27 cellular contexts compared by ENCODE assay signal in genomic region chr3:32643816-32644215, GRCh38. TPM values are rescaled to one million over a fixed set of nuclear protein-coding genes. Genes with fewer than 3 reads are reported as not detected.
DNase-seq lines count a peak whose midpoint lies in the region; ATAC-seq, FAIRE-seq and TF ChIP-seq lines count a peak whose summit lies in the region.
"Had no signal": no experiment of that assay in that cellular context is flagged by ENCODE, and none has a peak within 500 bp of the region (broad histone marks: within the 10 kb centered on the region; RNA-seq: fewer than 3 reads in every experiment).

No MANE protein-coding gene starts in this region.

- H3K4ac ChIP-seq in H1 (replicated peaks; ENCODE audit: insufficient read length, low read depth, low read length) = no peak overlapping the region
- H3K4ac ChIP-seq in mesendoderm (ENCODE audit: low read depth, low read length) = no peak overlapping the region

- no peak overlapping the region for H3K56ac ChIP-seq in H1 (replicated peaks; ENCODE audit: insufficient read length, low read depth, low read length)
- H3K56ac ChIP-seq in mesendoderm (ENCODE audit: low read length) = no peak overlapping the region

- no peak for FAIRE-seq in H1 (lab: Jason Lieb, UNC)
- FAIRE-seq: GM12891, GM18507 had no signal

- DNase-seq in GM23338 (ENCODE audit: low spot score) (peak; percentile 20), WTC11 (ENCODE audit: low spot score) (no peak), H1 (ENCODE audit: low read depth in 1 of 2, low spot score in 2 of 2) (no peak), mesendoderm (peak; percentile 10), GM13976 (ENCODE audit: low spot score) (no peak), GF-D8 (lab: John Stamatoyannopoulos, UW) (no peak)
- DNase-seq in activated naive CD4-positive, alpha-beta T cell treated with anti-CD3 and anti-CD28 coated beads for 36 hours = no peak
- DNase-seq: 8988T; ACHN; BE2C; C1 segment of cervical spinal cord; CD4-positive, alpha-beta memory T cell; CD4-positive, CD25-positive, alpha-beta regulatory T cell; CD8-positive, alpha-beta memory T cell; COR-L47; DMS 273 treated with DMSO at 0.1 percent for 48 hours; DMS153; DMS53; DMS79; DND-41; EL; GDM1 had no signal

- H3K18ac ChIP-seq in H1 (ENCODE audit: extremely low read depth, low read length) (no peak overlapping the region), mesendoderm (ENCODE audit: low read length) (no peak overlapping the region)

- H3K23me2 ChIP-seq in H1 (ENCODE audit: low read depth, low read length) = no peaks in the 10 kb centered on the region

- CTCF ChIA-PET in WTC11 (lab: Charles Lee) (interaction anchor here (0.7 to 1.3 kb wide), 2 partner anchors 134 to 269 kb away, joined by 3 read pairs; no protein-coding TSS in a partner anchor), H1 (lab: Charles Lee; ENCODE audit: partially characterized antibody) (interaction anchor here (0.7 to 1.5 kb wide), 6 partner anchors 8 to 203 kb away, joined by 3 to 4 read pairs (median 3); no protein-coding TSS in a partner anchor)
- CTCF ChIA-PET in activated naive CD4-positive, alpha-beta T cell treated with anti-CD3 and anti-CD28 coated beads for 36 hours (lab: Charles Lee) = no interaction called here

- H3K27me3 Mint-ChIP-seq in GM23338 (ENCODE audit: insufficient read depth, low read depth, poor library complexity) = peaks cover 5% of the 10 kb centered on the region
- H3K27me3 Mint-ChIP-seq in WTC11 (ENCODE audit: low read depth) = no peaks in the 10 kb centered on the region
- H3K27me3 Mint-ChIP-seq in activated naive CD4-positive, alpha-beta T cell treated with anti-CD3 and anti-CD28 coated beads for 36 hours (ENCODE audit: low read depth) = no peaks in the 10 kb centered on the region

- TF ChIP-seq POLR2A in H1 (IDR thresholded peaks at IDR 0.05; ENCODE audit: control extremely low read depth in 1 of 2, low read depth in 2 of 2, low read length in 2 of 2) = no peak

- 0 out of 2 replicates have a peak overlapping the region, but pooled peaks have one; percentile 64 for H2BK20ac ChIP-seq in H1 (ENCODE audit: low read length)

- H3K4me2 ChIP-seq in GM23338 (no peak overlapping the region), H1 (ENCODE audit: insufficient read depth in 1 of 2, low read depth in 2 of 2, low read length in 2 of 2) (no peak overlapping the region), mesendoderm (ENCODE audit: low read length) (no peak overlapping the region)
- H3K4me2 ChIP-seq: BLaER1 had no signal

- H2AK5ac ChIP-seq in H1 (ENCODE audit: low read depth, low read length) (no peak overlapping the region), mesendoderm (ENCODE audit: low read length) (no peak overlapping the region)

- H2AFZ ChIP-seq in GM23338 = peak overlapping the region; percentile 95
- peak overlapping the region; percentile 92 for H2AFZ ChIP-seq in H1 (ENCODE audit: low read length)

- no peak overlapping the region for H2BK120ac ChIP-seq in H1 (replicated peaks; ENCODE audit: low read depth, low read length)
- H2BK120ac ChIP-seq in mesendoderm (ENCODE audit: low read depth, low read length) = no peak overlapping the region

- H3K79me1 ChIP-seq in H1 (ENCODE audit: low read depth, low read length) = no peaks in the 10 kb centered on the region
- no peaks in the 10 kb centered on the region for H3K79me1 ChIP-seq in mesendoderm (ENCODE audit: low read length)

- no peaks in the 10 kb centered on the region for H3K27me3 ChIP-seq in GM23338 (ENCODE audit: insufficient read depth)
- H3K27me3 ChIP-seq in H1 (replicated peaks in 1 of 4; ENCODE audit: control insufficient read depth in 3 of 4, extremely low read depth in 1 of 4, insufficient read depth in 3 of 4, low read length in 3 of 4) = no peaks in the 10 kb centered on the region
- no peaks in the 10 kb centered on the region for H3K27me3 ChIP-seq in mesendoderm (ENCODE audit: insufficient read depth, low read length, poor library complexity)
- H3K27me3 ChIP-seq: BE2C, BLaER1 had no signal

- H3K4me3 ChIP-seq in GM23338 (no peak overlapping the region), H1 (ENCODE audit: extremely low read depth in 1 of 4, insufficient read depth in 2 of 4, low read depth in 3 of 4, low read length in 4 of 4) (no peak overlapping the region), mesendoderm (ENCODE audit: low read length) (no peak overlapping the region)
- H3K4me3 ChIP-seq: BLaER1 had no signal

- H3K9ac ChIP-seq in H1 (replicated peaks in 1 of 4; ENCODE audit: extremely low read depth in 1 of 4, low read depth in 3 of 4, low read length in 3 of 4) (no peak overlapping the region), mesendoderm (ENCODE audit: low read length) (no peak overlapping the region)
- H3K9ac ChIP-seq: BLaER1 had no signal

- in situ Hi-C loops in GM13976 (cut with MboI; ENCODE audit: low sequenced_read_pairs, unreplicated experiment) = no loop called here

- intact Hi-C loops in activated naive CD4-positive, alpha-beta T cell treated with anti-CD3 and anti-CD28 coated beads for 36 hours (cut with micrococcal nuclease) = no loop called here

- H3K14ac ChIP-seq in H1 (ENCODE audit: insufficient read length) = no peak overlapping the region

- H4K8ac ChIP-seq in H1 (ENCODE audit: extremely low read depth, insufficient read depth, low read length) (no peak overlapping the region), mesendoderm (ENCODE audit: low read depth, low read length) (no peak overlapping the region)

- H4K91ac ChIP-seq in H1 (replicated peaks; ENCODE audit: insufficient read length, low read length) = no peak overlapping the region

- no peak overlapping the region for H2BK12ac ChIP-seq in H1 (ENCODE audit: low read depth, low read length)

- no peaks in the 10 kb centered on the region for H3K9me3 ChIP-seq in H1 (ENCODE audit: insufficient read depth in 2 of 2, low read depth in 1 of 2, low read length in 1 of 2)
- H3K9me3 ChIP-seq: BE2C, BLaER1 had no signal

- no peak for TF ChIP-seq EP300 in H1 (IDR thresholded peaks at IDR 0.05; ENCODE audit: borderline replicate concordance in 1 of 2, low read depth in 2 of 2, low read length in 2 of 2)

- H3K4me1 ChIP-seq in GM23338 (ENCODE audit: insufficient read depth) = no peaks in the 10 kb centered on the region
- no peaks in the 10 kb centered on the region for H3K4me1 ChIP-seq in H1 (replicated peaks in 1 of 4; ENCODE audit: control insufficient read depth in 3 of 4, insufficient read depth in 4 of 4, low read length in 3 of 4)
- no peaks in the 10 kb centered on the region for H3K4me1 ChIP-seq in mesendoderm (ENCODE audit: control insufficient read depth, low read depth, low read length)
- H3K4me1 ChIP-seq: BE2C, BLaER1 had no signal

- H4K5ac ChIP-seq in H1 (ENCODE audit: insufficient read length, low read depth, low read length) (no peak overlapping the region), mesendoderm (ENCODE audit: low read length) (no peak overlapping the region)

- H3K36me3 ChIP-seq in GM23338 (ENCODE audit: insufficient read depth) (no peaks in the 10 kb centered on the region), H1 (ENCODE audit: control insufficient read depth in 2 of 4, insufficient read depth in 4 of 4, low read length in 3 of 4) (no peaks in the 10 kb centered on the region), mesendoderm (ENCODE audit: control insufficient read depth, insufficient read depth, low read length) (no peaks in the 10 kb centered on the region)
- H3K36me3 ChIP-seq: BE2C, BLaER1 had no signal

- no peaks in the 10 kb centered on the region for H3F3A ChIP-seq in GM23338 (replicated peaks; ENCODE audit: low read depth)

- H3K27ac Mint-ChIP-seq in GM23338 (no peak overlapping the region), WTC11 (no peak overlapping the region)
- H3K27ac Mint-ChIP-seq in activated naive CD4-positive, alpha-beta T cell treated with anti-CD3 and anti-CD28 coated beads for 36 hours = no peak overlapping the region
- H3K27ac Mint-ChIP-seq: CD4-positive, alpha-beta memory T cell; CD4-positive, CD25-positive, alpha-beta regulatory T cell; CD8-positive, alpha-beta memory T cell had no signal

- POLR2A ChIA-PET in WTC11 (lab: Charles Lee) (interaction anchor here (1.0 kb wide), 1 partner anchor 141 kb away, joined by 4 read pairs; the partner anchor contains the start of gene CMTM6), H1 (lab: Charles Lee; ENCODE audit: partially characterized antibody) (interaction anchor here (0.8 to 1.4 kb wide), 2 partner anchors 12 to 74 kb away, joined by 3 read pairs; no protein-coding TSS in a partner anchor)

- H3K4me1 Mint-ChIP-seq in GM23338 (peaks cover 4% of the 10 kb centered on the region; the same call in 2 of the 3 replicates), WTC11 (peaks cover 6% of the 10 kb centered on the region)
- H3K4me1 Mint-ChIP-seq in activated naive CD4-positive, alpha-beta T cell treated with anti-CD3 and anti-CD28 coated beads for 36 hours (ENCODE audit: low read depth) = no peaks in the 10 kb centered on the region
- H3K4me1 Mint-ChIP-seq: CD14-positive monocyte; CD4-positive, alpha-beta memory T cell; CD4-positive, CD25-positive, alpha-beta regulatory T cell; CD8-positive, alpha-beta memory T cell had no signal

- H2BK15ac ChIP-seq in H1 (ENCODE audit: low read length) = no peak overlapping the region
- H2BK15ac ChIP-seq in mesendoderm (replicated peaks; ENCODE audit: low read depth) = no peak overlapping the region

- H3K27ac ChIP-seq in GM23338 (ENCODE audit: low read depth) (no peak overlapping the region), H1 (ENCODE audit: low read depth, low read length) (no peak overlapping the region), mesendoderm (ENCODE audit: low read depth, low read length) (no peak overlapping the region)
- H3K27ac ChIP-seq: BLaER1 had no signal

- no peak for TF ChIP-seq CTCF in GM23338 (conservative IDR thresholded peaks at IDR 0.05; ENCODE audit: low read depth in 2 of 2)
- no peak for TF ChIP-seq CTCF in WTC11 (IDR thresholded peaks at IDR 0.05)
- no peak for TF ChIP-seq CTCF in H1 (IDR thresholded peaks at IDR 0.05; ENCODE audit: control extremely low read depth in 1 of 3, insufficient read depth in 1 of 3, low read depth in 1 of 3, low read length in 3 of 3)
- no peak for TF ChIP-seq CTCF in GM13976 (IDR thresholded peaks at IDR 0.05; ENCODE audit: borderline replicate concordance, control extremely low read depth, extremely low read depth, insufficient read depth, missing control alignments)

- H3K9me3 Mint-ChIP-seq in GM23338 = no peaks in the 10 kb centered on the region; the same call in 2 of the 3 replicates
- H3K9me3 Mint-ChIP-seq in WTC11 = no peaks in the 10 kb centered on the region
- no peaks in the 10 kb centered on the region for H3K9me3 Mint-ChIP-seq in activated naive CD4-positive, alpha-beta T cell treated with anti-CD3 and anti-CD28 coated beads for 36 hours
- H3K9me3 Mint-ChIP-seq: CD4-positive, alpha-beta memory T cell; CD4-positive, CD25-positive, alpha-beta regulatory T cell; CD8-positive, alpha-beta memory T cell had no signal

- H3K9me2 ChIP-seq in GM23338 (ENCODE audit: insufficient read depth) = no peaks in the 10 kb centered on the region

- H3K36me3 Mint-ChIP-seq in GM23338 (ENCODE audit: low read depth) (no peaks in the 10 kb centered on the region), WTC11 (no peaks in the 10 kb centered on the region)
- no peaks in the 10 kb centered on the region for H3K36me3 Mint-ChIP-seq in activated naive CD4-positive, alpha-beta T cell treated with anti-CD3 and anti-CD28 coated beads for 36 hours (ENCODE audit: low read depth)
- H3K36me3 Mint-ChIP-seq: CD14-positive monocyte; CD4-positive, alpha-beta memory T cell; CD4-positive, CD25-positive, alpha-beta regulatory T cell; CD8-positive, alpha-beta memory T cell had no signal

- no peak overlapping the region for H3K23ac ChIP-seq in H1 (ENCODE audit: insufficient read length)
- no peak overlapping the region for H3K23ac ChIP-seq in mesendoderm (ENCODE audit: low read length)

- H2BK5ac ChIP-seq in H1 (ENCODE audit: low read depth, low read length) (no peak overlapping the region), mesendoderm (ENCODE audit: low read length) (no peak overlapping the region)

- H3K4me3 Mint-ChIP-seq in GM23338 = no peak overlapping the region
- no peak overlapping the region for H3K4me3 Mint-ChIP-seq in WTC11
- no peak overlapping the region for H3K4me3 Mint-ChIP-seq in activated naive CD4-positive, alpha-beta T cell treated with anti-CD3 and anti-CD28 coated beads for 36 hours
- H3K4me3 Mint-ChIP-seq: CD14-positive monocyte; CD4-positive, alpha-beta memory T cell; CD4-positive, CD25-positive, alpha-beta regulatory T cell; CD8-positive, alpha-beta memory T cell had no signal

- no peaks in the 10 kb centered on the region for H4K20me1 ChIP-seq in GM23338 (replicated peaks; ENCODE audit: insufficient read depth)
- H4K20me1 ChIP-seq in H1 (replicated peaks in 1 of 2; ENCODE audit: control insufficient read depth in 1 of 2, insufficient read depth in 2 of 2, low read length in 2 of 2) = no peaks in the 10 kb centered on the region
- H4K20me1 ChIP-seq: BLaER1 had no signal

- H3K79me2 ChIP-seq in GM23338 (replicated peaks; ENCODE audit: insufficient read depth) (no peaks in the 10 kb centered on the region), H1 (ENCODE audit: control insufficient read depth in 1 of 2, insufficient read depth in 2 of 2, low read length in 2 of 2) (no peaks in the 10 kb centered on the region), mesendoderm (ENCODE audit: control insufficient read depth, insufficient read depth, low read length) (no peaks in the 10 kb centered on the region)

- WGBS in H1 (ENCODE audit: extremely low coverage in 1 of 2, insufficient coverage in 1 of 2, insufficient read length in 1 of 2, insufficient replicate concordance in 2 of 2, low coverage in 1 of 2, low lambda C conversion rate in 2 of 2, missing lambda C conversion rate in 1 of 2), 2 experiments = 77% methylated on average over 4 of the region's 4 CpGs; no CpG with 5 or more reads in 1 of the 2 experiments
- WGBS in mesendoderm (ENCODE audit: extremely low coverage, insufficient coverage, low lambda C conversion rate) = no CpG with 5 or more reads among the region's 4 CpGs

- TF ChIP-seq RAD21 in H1 (IDR thresholded peaks at IDR 0.05 in 1 of 2, conservative IDR thresholded peaks at IDR 0.05 in 1 of 2; ENCODE audit: low read depth in 2 of 2, low read length in 2 of 2) = no peak

- peak; percentile 29; the same call in 1 of the 3 replicates for ATAC-seq in GM23338
- ATAC-seq in WTC11 = peak; percentile 55; the same call in 1 of the 2 replicates
- no peak for ATAC-seq in GM21390 (IDR thresholded peaks at IDR 0.05; ENCODE audit: unreplicated experiment)

RNA-seq across cellular contexts. Expression of gene CNOT10, which starts 41.2 kb away (rescaled TPM):
- total RNA-seq in GM23338 (2014; rRNA removed; shearing (Covaris generic)) = 46.9 and 58.1 TPM in 2 replicates
- polyA plus RNA-seq in GM23338 (2016; fragmentation: Nextera tagmentation; extraction: Ambion mirVana) (24.2 and 27.2 TPM in 2 replicates), H1 (2011; rRNA removed) (23.9 and 39.9 TPM in 2 replicates)
- total RNA-seq in WTC11 (2021) = 37.5 to 40.0 TPM (median 38.7 TPM) in 3 replicates
- 55.9 and 61.0 TPM in 2 replicates for total RNA-seq in H1 (2021; fragmentation: NEBNext Ultra II Directional; extraction: Animal tissue kit (Norgen Biotek cat#: 25700))
- polyA plus RNA-seq in H1 (2011; cell fraction: cytosol; rRNA removed) = 41.5 TPM
- polyA plus RNA-seq in H1 (2011; cell fraction: nucleus; rRNA removed) = 25.5 TPM
- polyA plus RNA-seq in H1 (2012, experiment 1 of 2) = 30.4 to 50.6 TPM (median 32.2 TPM) in 4 replicates
- polyA plus RNA-seq in H1 (2012, experiment 2 of 2) = 7.1 TPM
- 29.1 TPM for polyA plus RNA-seq in H1 (2013, experiment 1 of 2)
- 26.6 TPM for polyA plus RNA-seq in H1 (2013, experiment 2 of 2)
- 47.2 and 54.8 TPM in 2 replicates for polyA minus RNA-seq in H1 (2011; rRNA and poly(A)+ RNA removed)
- polyA minus RNA-seq in H1 (2011; cell fraction: cytosol; rRNA and poly(A)+ RNA removed) = 24.3 TPM
- polyA minus RNA-seq in H1 (2011; cell fraction: nucleus; rRNA and poly(A)+ RNA removed) = 34.6 TPM
- polyA plus RNA-seq in mesendoderm (2013, experiment 1 of 2) = 27.1 TPM
- polyA plus RNA-seq in mesendoderm (2013, experiment 2 of 2) = 27.0 TPM
- 10 to 100 TPM; 40.6 to 46.5 TPM for total RNA-seq in activated naive CD4-positive, alpha-beta T cell treated with anti-CD3 and anti-CD28 coated beads for 36 hours

Comparison
In these comparisons a context has a peak if more than half of its experiments do, and no peak if none do; other contexts are left out.
1. DNase-seq: peak in GM23338 (single experiment) and mesendoderm (single experiment); none in WTC11 (single experiment), H1 (0 of 2), GM13976 (single experiment), activated naive CD4-positive, alpha-beta T cell treated with anti-CD3 and anti-CD28 coated beads for 36 hours (single experiment) and GF-D8 (single experiment).